ENCODE assay signal across 8 cellular contexts in genomic region chr11:73761403-73761945, GRCh38. TPM values are rescaled to one million over a fixed set of nuclear protein-coding genes. Genes with fewer than 3 reads are reported as not detected.
A peak's percentile ranks its signal among the peaks of the same experiment; 100 is the strongest.
DNase-seq lines count a peak whose midpoint lies in the region; ATAC-seq and TF ChIP-seq lines count a peak whose summit lies in the region.

No MANE protein-coding gene starts in this region.

- H3K9me3 ChIP-seq in duodenal mucosa (ENCODE audit: control insufficient read depth in 1 of 2, low read length in 2 of 2) (no peaks in the 10 kb centered on the region), neural cell (ENCODE audit: low read length) (no peaks in the 10 kb centered on the region)

- H3K4me3 ChIP-seq in LNCaP clone FGC (ENCODE audit: low read depth, low read length) (peak overlapping the region; percentile 35), duodenal mucosa (ENCODE audit: low read depth in 1 of 2, low read length in 2 of 2) (peak overlapping the region; percentile 63 to 67), neural cell (ENCODE audit: low read length) (peak overlapping the region; percentile 59)

- H3K27ac ChIP-seq in duodenal mucosa (ENCODE audit: low read depth, low read length) = peak overlapping the region; percentile 78
- peak overlapping the region; percentile 95 for H3K27ac ChIP-seq in neural cell (ENCODE audit: low read length)

- H3K9me2 ChIP-seq in neural cell (ENCODE audit: insufficient read depth, low read length) = no peaks in the 10 kb centered on the region

- ATAC-seq in GM21423 (IDR thresholded peaks at IDR 0.05; ENCODE audit: unreplicated experiment) (peak; percentile 3), GM21786 (IDR thresholded peaks at IDR 0.05; ENCODE audit: unreplicated experiment) (no peak)

- H3K79me2 ChIP-seq in neural cell (replicated peaks; ENCODE audit: insufficient read depth, low read length) = peaks cover 37% of the 10 kb centered on the region

- H3K4me1 ChIP-seq in duodenal mucosa (ENCODE audit: control insufficient read depth in 1 of 2, insufficient read depth in 2 of 2, low read length in 2 of 2) = peaks cover 19 to 20% of the 10 kb centered on the region in 2 donors

- H3K9ac ChIP-seq in duodenal mucosa (ENCODE audit: low read depth in 1 of 2, low read length in 2 of 2) (peak overlapping the region; percentile 52 to 63), neural cell (ENCODE audit: low read length) (peak overlapping the region; percentile 71)

- H3K4me2 ChIP-seq in neural cell (ENCODE audit: low read length) = peak overlapping the region; percentile 11

- H2AFZ ChIP-seq in neural cell (ENCODE audit: low read depth, low read length) = peak overlapping the region; percentile 99

- no peaks in the 10 kb centered on the region for H3F3A ChIP-seq in neural cell (ENCODE audit: insufficient read depth, low read length, poor library complexity, severe bottlenecking)

- DNase-seq in LNCaP clone FGC (ENCODE audit: low read depth) (no peak), COLO668 (lab: John Stamatoyannopoulos, UW; ENCODE audit: unreplicated experiment) (no peak), H4 (ENCODE audit: low spot score) (no peak), NK-92 (lab: John Stamatoyannopoulos, UW; ENCODE audit: unreplicated experiment) (no peak)

- TF ChIP-seq RAD21 in neural cell (conservative IDR thresholded peaks at IDR 0.05) = peak; percentile 26

- H3K36me3 ChIP-seq in duodenal mucosa (ENCODE audit: control insufficient read depth in 1 of 2, insufficient read depth in 2 of 2, low read length in 2 of 2) (no peaks in the 10 kb centered on the region), neural cell (ENCODE audit: insufficient read depth, low read length) (no peaks in the 10 kb centered on the region)

- H3K27me3 ChIP-seq in duodenal mucosa (ENCODE audit: control insufficient read depth in 1 of 2, insufficient read depth in 2 of 2, low read length in 2 of 2) (peaks cover 0 to 2% of the 10 kb centered on the region in 2 donors), neural cell (ENCODE audit: insufficient read depth, low read depth, low read length) (no peaks in the 10 kb centered on the region)

- H4K20me1 ChIP-seq in neural cell (ENCODE audit: insufficient read depth) = peaks cover 9% of the 10 kb centered on the region

- TF ChIP-seq CTCF in LNCaP clone FGC (IDR thresholded peaks at IDR 0.05; ENCODE audit: control insufficient read depth, extremely low read depth, insufficient read depth) = no peak
- no peak for TF ChIP-seq CTCF in neural cell (IDR thresholded peaks at IDR 0.05; ENCODE audit: poor library complexity, severe bottlenecking)

- TF ChIP-seq EP300 in neural cell (conservative IDR thresholded peaks at IDR 0.05; ENCODE audit: poor library complexity, severe bottlenecking) = no peak

TF ChIP-seq in neural cell, 6 proteins besides CTCF, POLR2A, EP300 and RAD21:
- no peak for TF ChIP-seq MXI1 (conservative IDR thresholded peaks at IDR 0.05; ENCODE audit: poor library complexity, severe bottlenecking)
- TF ChIP-seq, protein P1, sequence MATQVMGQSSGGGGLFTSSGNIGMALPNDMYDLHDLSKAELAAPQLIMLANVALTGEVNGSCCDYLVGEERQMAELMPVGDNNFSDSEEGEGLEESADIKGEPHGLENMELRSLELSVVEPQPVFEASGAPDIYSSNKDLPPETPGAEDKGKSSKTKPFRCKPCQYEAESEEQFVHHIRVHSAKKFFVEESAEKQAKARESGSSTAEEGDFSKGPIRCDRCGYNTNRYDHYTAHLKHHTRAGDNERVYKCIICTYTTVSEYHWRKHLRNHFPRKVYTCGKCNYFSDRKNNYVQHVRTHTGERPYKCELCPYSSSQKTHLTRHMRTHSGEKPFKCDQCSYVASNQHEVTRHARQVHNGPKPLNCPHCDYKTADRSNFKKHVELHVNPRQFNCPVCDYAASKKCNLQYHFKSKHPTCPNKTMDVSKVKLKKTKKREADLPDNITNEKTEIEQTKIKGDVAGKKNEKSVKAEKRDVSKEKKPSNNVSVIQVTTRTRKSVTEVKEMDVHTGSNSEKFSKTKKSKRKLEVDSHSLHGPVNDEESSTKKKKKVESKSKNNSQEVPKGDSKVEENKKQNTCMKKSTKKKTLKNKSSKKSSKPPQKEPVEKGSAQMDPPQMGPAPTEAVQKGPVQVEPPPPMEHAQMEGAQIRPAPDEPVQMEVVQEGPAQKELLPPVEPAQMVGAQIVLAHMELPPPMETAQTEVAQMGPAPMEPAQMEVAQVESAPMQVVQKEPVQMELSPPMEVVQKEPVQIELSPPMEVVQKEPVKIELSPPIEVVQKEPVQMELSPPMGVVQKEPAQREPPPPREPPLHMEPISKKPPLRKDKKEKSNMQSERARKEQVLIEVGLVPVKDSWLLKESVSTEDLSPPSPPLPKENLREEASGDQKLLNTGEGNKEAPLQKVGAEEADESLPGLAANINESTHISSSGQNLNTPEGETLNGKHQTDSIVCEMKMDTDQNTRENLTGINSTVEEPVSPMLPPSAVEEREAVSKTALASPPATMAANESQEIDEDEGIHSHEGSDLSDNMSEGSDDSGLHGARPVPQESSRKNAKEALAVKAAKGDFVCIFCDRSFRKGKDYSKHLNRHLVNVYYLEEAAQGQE (IDR thresholded peaks at IDR 0.05; ENCODE audit: borderline replicate concordance) = no peak
- TF ChIP-seq POLR2AphosphoS5 (IDR thresholded peaks at IDR 0.05) = peak; percentile 97
- no peak for TF ChIP-seq EZH2 (IDR thresholded peaks at IDR 0.05; ENCODE audit: borderline replicate concordance, insufficient read depth, low read length, poor library complexity, severe bottlenecking)
- TF ChIP-seq TAF1 (IDR thresholded peaks at IDR 0.05; ENCODE audit: low read depth) = no peak
- no peak for TF ChIP-seq SMC3 (conservative IDR thresholded peaks at IDR 0.05; ENCODE audit: poor library complexity)
TF ChIP-seq in neural cell: peak in this region for 1.

RNA-seq across cellular contexts. Expression of gene RAB6A, which starts 0.6 kb away (rescaled TPM):
- polyA plus RNA-seq in neural cell = 155 and 207 TPM in 2 replicates
- 229 and 233 TPM in 2 replicates for polyA minus RNA-seq in neural cell
- total RNA-seq in H4 (2014; rRNA removed; shearing (Covaris generic)) = 31.6 and 47.8 TPM in 2 replicates

RNA-seq across cellular contexts. Expression of gene MRPL48, which starts 26.2 kb away (rescaled TPM):
- 98.3 and 99.9 TPM in 2 replicates for polyA plus RNA-seq in neural cell
- polyA minus RNA-seq in neural cell = 34.6 and 47.8 TPM in 2 replicates
- total RNA-seq in H4 (2014; rRNA removed; shearing (Covaris generic)) = 46.7 and 167 TPM in 2 replicates
